Comparison of ENCODE assay signal across 15 cellular contexts in genomic region chr3:114974387-114974786, GRCh38.
DNase-seq lines count a peak whose midpoint lies in the region; ATAC-seq, FAIRE-seq and TF ChIP-seq lines count a peak whose summit lies in the region.
"Had no signal": no experiment of that assay in that cellular context is flagged by ENCODE, and none has a peak within 500 bp of the region (broad histone marks: within the 10 kb centered on the region; RNA-seq: fewer than 3 reads in every experiment).

No MANE protein-coding gene starts in this region.

- H3K9me3 ChIP-seq in neural progenitor cell (ENCODE audit: low read depth) (no peaks in the 10 kb centered on the region), HepG2 (ENCODE audit: low read length) (no peaks in the 10 kb centered on the region), smooth muscle cell (replicated peaks; ENCODE audit: low read depth) (no peaks in the 10 kb centered on the region), right lobe of liver (no peaks in the 10 kb centered on the region)
- H3K9me3 ChIP-seq: A549, transverse colon had no signal

- H3K27ac ChIP-seq in neural progenitor cell (no peak overlapping the region), HepG2 (ENCODE audit: extremely low read length, insufficient read depth, low read length) (no peak overlapping the region), smooth muscle cell (ENCODE audit: low read depth) (no peak overlapping the region), right lobe of liver (no peak overlapping the region)
- H3K27ac ChIP-seq: A549, skin epidermis, transverse colon had no signal

- H2AFZ ChIP-seq in neural progenitor cell (replicated peaks) (no peak overlapping the region), HepG2 (ENCODE audit: low read length) (no peak overlapping the region), smooth muscle cell (ENCODE audit: low read depth) (no peak overlapping the region)

- DNase-seq in activated T-cell treated with anti-CD3 and anti-CD28 coated beads, Interleukin-2, amount 50 U/mL, for 72 hours, result no peak
- no peak for DNase-seq in activated T-cell treated with anti-CD3 and anti-CD28 coated beads, Interleukin-2, amount 50 U/mL, for 1 hour
- DNase-seq in neural progenitor cell (ENCODE audit: low spot score), result no peak
- DNase-seq in HepG2 (ENCODE audit: low spot score), result no peak
- DNase-seq in smooth muscle cell (lab: John Stamatoyannopoulos, UW; ENCODE audit: unreplicated experiment), result no peak
- no peak for DNase-seq in right lobe of liver
- DNase-seq: Calu3; effector memory CD8-positive, alpha-beta T cell; NCI-H345; RPMI8226; transverse colon had no signal

- TF ChIP-seq CTCF in neural progenitor cell (IDR thresholded peaks at IDR 0.05), result no peak
- no peak for TF ChIP-seq CTCF in HepG2 (CRISPR knock-in tag; IDR thresholded peaks at IDR 0.05)
- no peak for TF ChIP-seq CTCF in smooth muscle cell (IDR thresholded peaks at IDR 0.05; ENCODE audit: borderline replicate concordance, insufficient read depth, poor library complexity, severe bottlenecking)
- no peak for TF ChIP-seq CTCF in right lobe of liver (IDR thresholded peaks at IDR 0.05)

- H4K20me1 ChIP-seq in neural progenitor cell (ENCODE audit: low read depth) (no peaks in the 10 kb centered on the region), HepG2 (ENCODE audit: insufficient read depth, low read length) (no peaks in the 10 kb centered on the region), smooth muscle cell (ENCODE audit: low read depth) (no peaks in the 10 kb centered on the region)

- H3K27me3 Mint-ChIP-seq in activated T-cell treated with anti-CD3 and anti-CD28 coated beads, Interleukin-2, amount 50 U/mL, for 72 hours (ENCODE audit: low read depth), result no peaks in the 10 kb centered on the region
- H3K27me3 Mint-ChIP-seq in neural progenitor cell (ENCODE audit: insufficient read depth, low read depth), result no peaks in the 10 kb centered on the region
- H3K27me3 Mint-ChIP-seq: effector memory CD8-positive, alpha-beta T cell had no signal

- peaks cover 0 to 3% of the 10 kb centered on the region in 2 donors for H3K9me3 Mint-ChIP-seq in activated T-cell treated with anti-CD3 and anti-CD28 coated beads, Interleukin-2, amount 50 U/mL, for 72 hours
- H3K9me3 Mint-ChIP-seq in neural progenitor cell, result no peaks in the 10 kb centered on the region

- H3F3A ChIP-seq in neural progenitor cell (ENCODE audit: low read depth) (no peaks in the 10 kb centered on the region), smooth muscle cell (ENCODE audit: low read depth) (no peaks in the 10 kb centered on the region)

- no peaks in the 10 kb centered on the region for H3K27me3 ChIP-seq in neural progenitor cell
- no peaks in the 10 kb centered on the region for H3K27me3 ChIP-seq in HepG2 (ENCODE audit: control insufficient read depth in 1 of 2, insufficient read depth in 2 of 2, low read length in 2 of 2)
- no peaks in the 10 kb centered on the region for H3K27me3 ChIP-seq in smooth muscle cell (ENCODE audit: low read depth)
- no peaks in the 10 kb centered on the region for H3K27me3 ChIP-seq in right lobe of liver
- H3K27me3 ChIP-seq: transverse colon had no signal

- H3K4me1 ChIP-seq in neural progenitor cell (peaks cover 25% of the 10 kb centered on the region), HepG2 (ENCODE audit: insufficient read depth, low read length) (no peaks in the 10 kb centered on the region), smooth muscle cell (ENCODE audit: low read depth) (peaks cover 10% of the 10 kb centered on the region), right lobe of liver (no peaks in the 10 kb centered on the region)
- H3K4me1 ChIP-seq: A549, transverse colon had no signal

- H3K4me3 Mint-ChIP-seq in activated T-cell treated with anti-CD3 and anti-CD28 coated beads, Interleukin-2, amount 50 U/mL, for 72 hours, result no peak overlapping the region
- H3K4me3 Mint-ChIP-seq in neural progenitor cell, result no peak overlapping the region
- H3K4me3 Mint-ChIP-seq: effector memory CD8-positive, alpha-beta T cell had no signal

- H3K9ac ChIP-seq in neural progenitor cell (no peak overlapping the region), HepG2 (ENCODE audit: insufficient read depth, low read depth, low read length) (no peak overlapping the region), smooth muscle cell (ENCODE audit: low read depth) (no peak overlapping the region)

- no peak overlapping the region for H3K27ac Mint-ChIP-seq in activated T-cell treated with anti-CD3 and anti-CD28 coated beads, Interleukin-2, amount 50 U/mL, for 72 hours
- peak overlapping the region; percentile 53 for H3K27ac Mint-ChIP-seq in neural progenitor cell

- no TSS peak for BruUV-seq in HepG2 (replicated peaks; lab: Mats Ljungman, UMichigan)

- no peaks in the 10 kb centered on the region for H3K79me2 ChIP-seq in neural progenitor cell (ENCODE audit: low read depth)
- H3K79me2 ChIP-seq in HepG2 (ENCODE audit: insufficient read depth, low read length), result no peaks in the 10 kb centered on the region
- no peaks in the 10 kb centered on the region for H3K79me2 ChIP-seq in smooth muscle cell (ENCODE audit: low read depth)

- peaks cover 0 to 6% of the 10 kb centered on the region in 2 donors for H3K36me3 Mint-ChIP-seq in activated T-cell treated with anti-CD3 and anti-CD28 coated beads, Interleukin-2, amount 50 U/mL, for 72 hours (ENCODE audit: insufficient read depth in 2 of 2)
- peaks cover 8% of the 10 kb centered on the region for H3K36me3 Mint-ChIP-seq in neural progenitor cell

- ATAC-seq in activated T-cell treated with anti-CD3 and anti-CD28 coated beads, Interleukin-2, amount 50 U/mL, for 72 hours (replicated peaks in 1 of 2), result peak; percentile 69 to 91
- ATAC-seq in GM21619 (IDR thresholded peaks at IDR 0.05; ENCODE audit: unreplicated experiment), result peak; percentile 92
- ATAC-seq in HG03097 (IDR thresholded peaks at IDR 0.05; ENCODE audit: low FRiP score, unreplicated experiment), result peak; percentile 93
- no peak for ATAC-seq in HepG2
- no peak for ATAC-seq in right lobe of liver
- ATAC-seq: A549; effector memory CD8-positive, alpha-beta T cell had no signal

- intact Hi-C loops in HepG2 (cut with micrococcal nuclease; ENCODE audit: unreplicated experiment), result no loop called here
- intact Hi-C loops in right lobe of liver (cut with DNase I), result no loop called here

- H3K4me3 ChIP-seq in neural progenitor cell (no peak overlapping the region), HepG2 (replicated peaks in 1 of 3; ENCODE audit: insufficient read depth in 1 of 3, low read depth in 2 of 3, low read length in 3 of 3) (no peak overlapping the region), smooth muscle cell (no peak overlapping the region), right lobe of liver (no peak overlapping the region)
- H3K4me3 ChIP-seq: A549, skin epidermis, transverse colon had no signal

- TF ChIP-seq POLR2A in HepG2 (IDR thresholded peaks at IDR 0.05; ENCODE audit: insufficient read depth in 1 of 2, low read depth in 2 of 2, low read length in 2 of 2) (no peak), right lobe of liver (IDR thresholded peaks at IDR 0.05) (no peak)

- no peaks in the 10 kb centered on the region for H3K36me3 ChIP-seq in neural progenitor cell
- no peaks in the 10 kb centered on the region for H3K36me3 ChIP-seq in HepG2 (replicated peaks in 1 of 2; ENCODE audit: control insufficient read depth in 1 of 2, insufficient read depth in 2 of 2, low read length in 2 of 2)
- no peaks in the 10 kb centered on the region for H3K36me3 ChIP-seq in smooth muscle cell (ENCODE audit: low read depth)
- no peaks in the 10 kb centered on the region for H3K36me3 ChIP-seq in right lobe of liver
- H3K36me3 ChIP-seq: transverse colon had no signal

- TF ChIP-seq EP300 in HepG2 (IDR thresholded peaks at IDR 0.05; ENCODE audit: low read depth in 2 of 2, low read length in 2 of 2), result no peak
- no peak for TF ChIP-seq EP300 in HepG2 (CRISPR knock-in tag; IDR thresholded peaks at IDR 0.05; ENCODE audit: borderline replicate concordance)

- CTCF ChIA-PET in HepG2 (lab: Yijun Ruan, JAX; ENCODE audit: low intra/inter-chr PET ratio, low total read pairs), result no interaction called here

- no peak for FAIRE-seq in HepG2 (lab: Jason Lieb, UNC)

- no peak for TF ChIP-seq RAD21 in HepG2 (CRISPR knock-in tag; IDR thresholded peaks at IDR 0.05)

- H3K4me1 Mint-ChIP-seq in activated T-cell treated with anti-CD3 and anti-CD28 coated beads, Interleukin-2, amount 50 U/mL, for 72 hours (ENCODE audit: low read depth), result no peaks in the 10 kb centered on the region
- H3K4me1 Mint-ChIP-seq in neural progenitor cell, result peaks cover 20% of the 10 kb centered on the region

- POLR2A ChIA-PET in HepG2 (lab: Yijun Ruan, JAX), result no interaction called here

- H3K4me2 ChIP-seq in neural progenitor cell (no peak overlapping the region), HepG2 (ENCODE audit: low read depth, low read length) (no peak overlapping the region), smooth muscle cell (no peak overlapping the region)
- H3K4me2 ChIP-seq: A549 had no signal

- in situ Hi-C loops in HepG2 (cut with HindIII; ENCODE audit: extremely low pct_ligation_motif_present, low pct_unique_long_range_greater_than_20kb), result no loop called here

- 49% methylated on average over 3 of the region's 3 CpGs for WGBS in HepG2 (ENCODE audit: low lambda C conversion rate)
- 81% methylated on average over 3 of the region's 3 CpGs for WGBS in smooth muscle cell (ENCODE audit: low lambda C conversion rate)
- WGBS in right lobe of liver (ENCODE audit: insufficient coverage, low coverage, low lambda C conversion rate, missing lambda C conversion rate), result 89% methylated on average over 3 of the region's 3 CpGs

TF ChIP-seq in HepG2, 621 proteins besides CTCF, POLR2A, EP300 and RAD21 (continues in another document):
- no peak for TF ChIP-seq WIZ (CRISPR knock-in tag; IDR thresholded peaks at IDR 0.05)
- no peak for TF ChIP-seq ZXDC (CRISPR knock-in tag; IDR thresholded peaks at IDR 0.05)
- no peak for TF ChIP-seq ZNF234 (CRISPR knock-in tag; conservative IDR thresholded peaks at IDR 0.05)
- no peak for TF ChIP-seq CBFB (CRISPR knock-in tag; IDR thresholded peaks at IDR 0.05)

Comparison
In these comparisons a context has a peak if more than half of its experiments do, and no peak if none do; other contexts are left out.
1. ATAC-seq: peak in activated T-cell treated with anti-CD3 and anti-CD28 coated beads, Interleukin-2, amount 50 U/mL, for 72 hours (2 of 2), GM21619 (single experiment) and HG03097 (single experiment); none in HepG2 (single experiment) and right lobe of liver (0 of 4).